Comparison of ENCODE assay signal across 7 cellular contexts in the genomic region with DNA sequence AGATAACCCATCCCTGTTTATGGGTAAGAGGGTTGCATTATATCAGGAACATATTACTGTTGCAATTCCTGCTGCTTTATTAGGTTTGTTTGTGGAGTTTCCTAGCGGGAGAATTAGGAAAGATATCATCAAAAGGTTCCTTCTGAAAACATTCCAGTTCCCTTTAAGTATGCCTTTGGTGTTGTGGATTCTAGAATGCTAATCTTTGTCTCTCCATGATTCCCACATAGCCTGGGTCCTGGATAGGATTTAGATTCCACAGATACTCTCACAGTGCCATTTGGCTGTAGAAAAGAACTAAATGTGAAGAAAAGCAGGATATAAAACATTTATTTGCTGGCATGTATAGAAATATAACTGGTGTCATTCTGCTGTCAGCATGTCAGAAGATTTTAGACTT.
"Had no signal": no experiment of that assay in that cellular context is flagged by ENCODE, and none has a peak within 500 bp of the region (broad histone marks: within the 10 kb centered on the region; RNA-seq: fewer than 3 reads in every experiment).

No MANE protein-coding gene starts in this region.

- H3K4me1 Mint-ChIP-seq: IgD-negative memory B cell had no signal

- ATAC-seq: HepG2 had no signal

- H3K27ac Mint-ChIP-seq: IgD-negative memory B cell had no signal

- H3K4me3 Mint-ChIP-seq: IgD-negative memory B cell had no signal

- H3K36me3 ChIP-seq: HAP-1 had no signal

- H3K27me3 Mint-ChIP-seq: IgD-negative memory B cell had no signal

- H3K36me3 Mint-ChIP-seq: IgD-negative memory B cell had no signal

- H3K4me1 ChIP-seq: HAP-1 had no signal

- H3K9me3 ChIP-seq: HAP-1 had no signal

- H3K27ac ChIP-seq: HL-60 had no signal

- H3K4me3 ChIP-seq: HAP-1 had no signal

- DNase-seq: GOT3, H7, KBM-7 had no signal
